In genomic region chr10:122344741-122345258, GRCh38 we compare ENCODE assay signal across 1 cellular context.
TF ChIP-seq lines count a peak whose summit lies in the region.

No MANE protein-coding gene starts in this region.

TF ChIP-seq in HepG2, 621 proteins besides CTCF, POLR2A, EP300 and RAD21 (continued from another document and continues in another):
- 0 out of 2 replicates have a peak, but pooled peaks have one; percentile 39 for TF ChIP-seq ZNF629 (CRISPR knock-in tag; conservative IDR thresholded peaks at IDR 0.05)
- peak; percentile 18; the same call in 1 of the 2 replicates for TF ChIP-seq ZBED4 (CRISPR knock-in tag; IDR thresholded peaks at IDR 0.05; ENCODE audit: borderline replicate concordance)
- TF ChIP-seq SMYD3 (CRISPR knock-in tag; IDR thresholded peaks at IDR 0.05) = no peak
- TF ChIP-seq ZNF761 (CRISPR knock-in tag; conservative IDR thresholded peaks at IDR 0.05) = no peak
- no peak for TF ChIP-seq SIX1 (CRISPR knock-in tag; IDR thresholded peaks at IDR 0.05; ENCODE audit: borderline replicate concordance)
- no peak for TF ChIP-seq ZNF746 (CRISPR knock-in tag; IDR thresholded peaks at IDR 0.05)
- peak; percentile 67 for TF ChIP-seq SALL2 (CRISPR knock-in tag; IDR thresholded peaks at IDR 0.05)
- TF ChIP-seq HIVEP1 (CRISPR knock-in tag; IDR thresholded peaks at IDR 0.05) = 0 out of 2 replicates have a peak, but pooled peaks have one; percentile 14
- TF ChIP-seq ZNF337 (CRISPR knock-in tag; IDR thresholded peaks at IDR 0.05; ENCODE audit: borderline replicate concordance, low read depth) = 0 out of 2 replicates have a peak, but pooled peaks have one; percentile 37
- TF ChIP-seq ZC3H4 (CRISPR knock-in tag; IDR thresholded peaks at IDR 0.05; ENCODE audit: borderline replicate concordance) = no peak
- no peak for TF ChIP-seq MYNN (CRISPR knock-in tag; IDR thresholded peaks at IDR 0.05; ENCODE audit: low read depth)
- no peak for TF ChIP-seq KDM4B (CRISPR knock-in tag; IDR thresholded peaks at IDR 0.05)
- peak; percentile 59 for TF ChIP-seq FOXP4 (CRISPR knock-in tag; IDR thresholded peaks at IDR 0.05)
- no peak for TF ChIP-seq ZNF713 (CRISPR knock-in tag; IDR thresholded peaks at IDR 0.05)
- TF ChIP-seq FIP1L1 (IDR thresholded peaks at IDR 0.05; ENCODE audit: borderline replicate concordance, insufficient read depth, low read depth, low read length) = no peak
- TF ChIP-seq MYPOP (CRISPR knock-in tag; IDR thresholded peaks at IDR 0.05) = 0 out of 2 replicates have a peak, but pooled peaks have one; percentile 50
- 0 out of 2 replicates have a peak, but pooled peaks have one; percentile 45 for TF ChIP-seq NCOA2 (CRISPR knock-in tag; IDR thresholded peaks at IDR 0.05)
- TF ChIP-seq PHB2 (IDR thresholded peaks at IDR 0.05; ENCODE audit: partially characterized antibody) = no peak
- no peak for TF ChIP-seq ZBTB25 (CRISPR knock-in tag; IDR thresholded peaks at IDR 0.05)
- TF ChIP-seq TAF15 (IDR thresholded peaks at IDR 0.05; ENCODE audit: low read depth, low read length, poor library complexity, severe bottlenecking) = no peak
- TF ChIP-seq FOXP1 (IDR thresholded peaks at IDR 0.05) = no peak
- TF ChIP-seq FOXP1 (CRISPR knock-in tag; IDR thresholded peaks at IDR 0.05) = no peak; the same call in 1 of the 2 replicates
- no peak for TF ChIP-seq ZNF775 (CRISPR knock-in tag; IDR thresholded peaks at IDR 0.05; ENCODE audit: borderline replicate concordance)
- TF ChIP-seq ZNF552 (CRISPR knock-in tag; IDR thresholded peaks at IDR 0.05; ENCODE audit: borderline replicate concordance) = no peak
- TF ChIP-seq MLXIP (CRISPR knock-in tag; IDR thresholded peaks at IDR 0.05; ENCODE audit: borderline replicate concordance) = no peak
- no peak for TF ChIP-seq EEA1 (CRISPR knock-in tag; IDR thresholded peaks at IDR 0.05; ENCODE audit: borderline replicate concordance)
- peak; percentile 78; the same call in 1 of the 2 replicates for TF ChIP-seq JUN (CRISPR knock-in tag; IDR thresholded peaks at IDR 0.05)
- no peak for TF ChIP-seq ZFP41 (CRISPR knock-in tag; IDR thresholded peaks at IDR 0.05; ENCODE audit: borderline replicate concordance)
- no peak for TF ChIP-seq ONECUT2 (CRISPR knock-in tag; IDR thresholded peaks at IDR 0.05)
- no peak for TF ChIP-seq ZNF737 (CRISPR knock-in tag; IDR thresholded peaks at IDR 0.05; ENCODE audit: borderline replicate concordance)
- TF ChIP-seq MLX (CRISPR knock-in tag; IDR thresholded peaks at IDR 0.05) = 0 out of 2 replicates have a peak, but pooled peaks have one; percentile 53
- no peak; the same call in 1 of the 2 replicates for TF ChIP-seq ZBTB34 (CRISPR knock-in tag; IDR thresholded peaks at IDR 0.05)
- no peak for TF ChIP-seq ARNT2 (CRISPR knock-in tag; IDR thresholded peaks at IDR 0.05; ENCODE audit: low read depth)
- TF ChIP-seq ZNF577 (CRISPR knock-in tag; IDR thresholded peaks at IDR 0.05; ENCODE audit: borderline replicate concordance, low read depth) = no peak
- TF ChIP-seq KDM2A (CRISPR knock-in tag; IDR thresholded peaks at IDR 0.05; ENCODE audit: borderline replicate concordance, low read depth) = peak; percentile 59
- TF ChIP-seq ZNF776 (CRISPR knock-in tag; IDR thresholded peaks at IDR 0.05) = no peak
- TF ChIP-seq ZNF18 (CRISPR knock-in tag; IDR thresholded peaks at IDR 0.05; ENCODE audit: insufficient replicate concordance) = peak; percentile 74
- TF ChIP-seq ZNF781 (CRISPR knock-in tag; IDR thresholded peaks at IDR 0.05; ENCODE audit: borderline replicate concordance, not compliant biosample characterization) = no peak
- TF ChIP-seq HHEX (CRISPR knock-in tag; IDR thresholded peaks at IDR 0.05) = no peak
- no peak for TF ChIP-seq ISX (CRISPR knock-in tag; conservative IDR thresholded peaks at IDR 0.05)
- no peak; the same call in 1 of the 2 replicates for TF ChIP-seq ETV5 (CRISPR knock-in tag; IDR thresholded peaks at IDR 0.05; ENCODE audit: borderline replicate concordance)
- no peak for TF ChIP-seq RBM39 (IDR thresholded peaks at IDR 0.05; ENCODE audit: low read depth, low read length, poor library complexity, severe bottlenecking)
- TF ChIP-seq SKI (IDR thresholded peaks at IDR 0.05; ENCODE audit: partially characterized antibody) = no peak
- no peak for TF ChIP-seq TMF1 (CRISPR knock-in tag; IDR thresholded peaks at IDR 0.05; ENCODE audit: low read depth)
- TF ChIP-seq ZNF709 (CRISPR knock-in tag; IDR thresholded peaks at IDR 0.05) = no peak
